In the genomic region with DNA sequence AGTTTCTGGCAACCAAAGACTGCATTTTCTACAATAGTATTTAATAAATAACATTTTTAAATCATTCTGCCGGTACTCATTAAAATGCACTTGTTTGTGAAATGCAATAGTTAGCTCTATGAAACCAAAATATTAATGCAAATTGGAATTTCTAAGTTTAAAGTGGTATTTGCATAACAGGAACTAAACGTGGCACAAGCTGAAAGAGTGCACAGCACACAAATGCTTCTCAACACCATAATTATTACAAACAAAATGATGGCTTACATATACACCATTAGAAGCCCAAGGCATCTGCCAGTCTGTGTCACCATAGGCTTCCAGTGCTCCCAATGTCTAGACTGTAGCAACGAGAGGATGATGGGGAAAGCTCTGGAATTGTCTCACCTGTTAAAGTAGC, we compare ENCODE assay signal across 18 cellular contexts.
DNase-seq lines count a peak whose midpoint lies in the region; ATAC-seq, FAIRE-seq and TF ChIP-seq lines count a peak whose summit lies in the region.
"Had no signal": no experiment of that assay in that cellular context is flagged by ENCODE, and none has a peak within 500 bp of the region (broad histone marks: within the 10 kb centered on the region; RNA-seq: fewer than 3 reads in every experiment).

No MANE protein-coding gene starts in this region.

- FAIRE-seq in GM19239 (lab: Jason Lieb, UNC), result peak; percentile 64
- FAIRE-seq: kidney had no signal

- peak overlapping the region; percentile 62; the same call in 1 of the 2 replicates for H3K4me3 ChIP-seq in GM08714 (ENCODE audit: low read length)

- peak; percentile 56 for ATAC-seq in HG02763 (IDR thresholded peaks at IDR 0.05; ENCODE audit: unreplicated experiment)
- peak; percentile 57 for ATAC-seq in HG03460 (IDR thresholded peaks at IDR 0.05; ENCODE audit: unreplicated experiment)
- ATAC-seq: foreskin keratinocyte; stimulated activated naive CD8-positive, alpha-beta T cell treated with anti-CD3 and anti-CD28 coated beads, Interleukin-15, Interleukin-2, amounts not matched to agents 100 U/mL and 50 U/mL, for 24 hours had no signal

- TF ChIP-seq CTCF in GM20000 (IDR thresholded peaks at IDR 0.05; ENCODE audit: extremely low read depth, missing control alignments), result no peak
- no peak for TF ChIP-seq CTCF in GM13977 (IDR thresholded peaks at IDR 0.05; ENCODE audit: extremely low read depth, insufficient read depth, missing control alignments)

- DNase-seq in GM19239 (ENCODE audit: insufficient read length, low spot score), result no peak
- no peak for DNase-seq in mesenteric fat pad (ENCODE audit: low spot score)
- no peak for DNase-seq in GM20000 (ENCODE audit: low spot score)
- no peak for DNase-seq in GM13977 (ENCODE audit: low spot score)
- no peak for DNase-seq in stimulated activated naive CD4-positive, alpha-beta T cell (lab: John Stamatoyannopoulos, UW)
- DNase-seq: activated CD4-positive, alpha-beta T cell treated with anti-CD3 and anti-CD28 coated beads, Interleukin-2, amount 10 ng/mL, durations not matched to agents 7 days and 5 days; DMS153; effector CD8-positive, alpha-beta T cell; foreskin keratinocyte; kidney; NCI-H2029 treated with DMSO at 0.1 percent for 48 hours; OCI-M1; retina; stimulated activated CD4-positive, alpha-beta T cell treated with anti-CD3 and anti-CD28 coated beads, Interleukin-2, amount 100 ng/mL, for 48 hours; stimulated activated naive CD8-positive, alpha-beta T cell treated with anti-CD3 and anti-CD28 coated beads, Interleukin-15, Interleukin-2, amounts not matched to agents 100 U/mL and 50 U/mL, for 24 hours had no signal

- in situ Hi-C loops in GM13977 (cut with MboI; ENCODE audit: low pct_unique_long_range_greater_than_20kb, low sequenced_read_pairs, unreplicated experiment), result loop anchor here (25.0 kb wide), 1 partner anchor 1045 kb away; a partner anchor contains a TSS
